In genomic region chr9:128361981-128362646, GRCh38 we compare ENCODE assay signal across 8 cellular contexts. TPM values are rescaled to one million over a fixed set of nuclear protein-coding genes. Genes with fewer than 3 reads are reported as not detected.
DNase-seq lines count a peak whose midpoint lies in the region; ATAC-seq and TF ChIP-seq lines count a peak whose summit lies in the region.

No MANE protein-coding gene starts in this region.

- H3K27me3 Mint-ChIP-seq in T-cell, result no peaks in the 10 kb centered on the region

- H3K4me3 ChIP-seq in HAP-1 (no peak overlapping the region), left ventricle myocardium inferior (peak overlapping the region; percentile 68), psoas muscle (peak overlapping the region; percentile 62), uterus (peak overlapping the region; percentile 16 to 24)

- H3K36me3 Mint-ChIP-seq in T-cell, result no peaks in the 10 kb centered on the region

- POLR2A ChIA-PET in T-cell (lab: Charles Lee), result interaction anchor here in 1 of 2 donors (0.6 kb wide), 1 partner anchor 602 kb away, joined by 6 read pairs; no protein-coding TSS in a partner anchor

- no peak for TF ChIP-seq POLR2A in uterus (IDR thresholded peaks at IDR 0.05)

- H3K4me1 ChIP-seq in HAP-1, result peaks cover 23% of the 10 kb centered on the region
- H3K4me1 ChIP-seq in left ventricle myocardium inferior, result peaks cover 31% of the 10 kb centered on the region
- peaks cover 22% of the 10 kb centered on the region for H3K4me1 ChIP-seq in psoas muscle
- peaks cover 0 to 7% of the 10 kb centered on the region in 2 donors for H3K4me1 ChIP-seq in uterus

- peak; percentile 92 for DNase-seq in DMS53 (lab: John Stamatoyannopoulos, UW)
- DNase-seq in HAP-1 (ENCODE audit: low spot score in 2 of 2), result peak; percentile 83 to 91
- DNase-seq in NCI-H1105 treated with DMSO at 0.1 percent for 48 hours (lab: John Stamatoyannopoulos, UW), result peak; percentile 71
- DNase-seq in T-cell, result peak; percentile 7 to 69 (median 53)
- peak; percentile 50 to 94 (median 82) for DNase-seq in amygdala (lab: John Stamatoyannopoulos, UW)
- peak; percentile 79 for DNase-seq in left ventricle myocardium inferior
- peak; percentile 79 to 90 for DNase-seq in psoas muscle
- DNase-seq in uterus, result peak; percentile 85 to 87

- H3K9me3 ChIP-seq in HAP-1 (no peaks in the 10 kb centered on the region), left ventricle myocardium inferior (replicated peaks) (no peaks in the 10 kb centered on the region), psoas muscle (no peaks in the 10 kb centered on the region), uterus (no peaks in the 10 kb centered on the region)

- peak overlapping the region; percentile 71 to 77 (median 75) for H3K4me3 Mint-ChIP-seq in T-cell

- no peaks in the 10 kb centered on the region for H3K27me3 ChIP-seq in HAP-1 (ENCODE audit: low read depth)
- H3K27me3 ChIP-seq in left ventricle myocardium inferior (ENCODE audit: low read depth), result no peaks in the 10 kb centered on the region
- H3K27me3 ChIP-seq in psoas muscle (ENCODE audit: insufficient read depth in 3 of 3, low read length in 2 of 3), result peaks cover 0 to 8% (median 3%) of the 10 kb centered on the region in 3 donors
- H3K27me3 ChIP-seq in uterus, result no peaks in the 10 kb centered on the region

- peak; percentile 96 for TF ChIP-seq CTCF in left ventricle myocardium inferior (IDR thresholded peaks at IDR 0.05; ENCODE audit: borderline replicate concordance)
- TF ChIP-seq CTCF in psoas muscle (IDR thresholded peaks at IDR 0.05), result peak; percentile 87
- TF ChIP-seq CTCF in uterus (IDR thresholded peaks at IDR 0.05), result peak; percentile 76 to 95 (median 90)

- peak overlapping the region; percentile 61 to 72 for H3K27ac Mint-ChIP-seq in T-cell

- ATAC-seq in T-cell (replicated peaks in 1 of 4) (peak; percentile 86 to 90 (median 88)), psoas muscle (peak; percentile 92 to 96 (median 94))

- CTCF ChIA-PET in T-cell (lab: Charles Lee), result interaction anchor here in 1 of 2 donors (0.5 to 1.9 kb wide), 3 partner anchors 9 to 808 kb away, joined by 3 to 14 read pairs (median 3); partner anchors contain the start of gene URM1

- intact Hi-C loops in left ventricle myocardium inferior (cut with micrococcal nuclease) (loop anchor here (5.0 kb wide), 1 partner anchor 40 kb away; no protein-coding TSS in a partner anchor), psoas muscle (cut with DNase I) (loop anchor here (1.0 to 5.0 kb wide), 2 partner anchors 50 kb away; no protein-coding TSS in a partner anchor), uterus (cut with DNase I; ENCODE audit: low total_unique reads) (no loop called here)

- H3K36me3 ChIP-seq in HAP-1 (replicated peaks), result peaks cover 5% of the 10 kb centered on the region
- H3K36me3 ChIP-seq in left ventricle myocardium inferior, result peaks cover 4% of the 10 kb centered on the region
- peaks cover 0 to 28% of the 10 kb centered on the region in 2 donors for H3K36me3 ChIP-seq in psoas muscle (ENCODE audit: insufficient read depth in 1 of 2, low read depth in 1 of 2)
- H3K36me3 ChIP-seq in uterus, result no peaks in the 10 kb centered on the region

- H3K27ac ChIP-seq in left ventricle myocardium inferior (replicated peaks) (peak overlapping the region; percentile 86), psoas muscle (peak overlapping the region; percentile 24), uterus (peak overlapping the region; percentile 46 to 77)

- in situ Hi-C loops in HAP-1 (cut with MboI; ENCODE audit: low sequenced_read_pairs), result loop anchor here (5.0 kb wide), 1 partner anchor 50 kb away; no protein-coding TSS in a partner anchor

- peaks cover 8 to 16% (median 14%) of the 10 kb centered on the region in 3 donors for H3K4me1 Mint-ChIP-seq in T-cell

- no peaks in the 10 kb centered on the region for H3K9me3 Mint-ChIP-seq in T-cell

- 4 to 8% (median 6%) methylated on average over 20 of the region's 20 CpGs for WGBS in psoas muscle, 3 donors

RNA-seq across cellular contexts. Expression of gene URM1, which starts 9.1 kb away (rescaled TPM):
- total RNA-seq in T-cell (10 to 100 TPM; 38.7 to 55.8 (median 52.5) TPM), left ventricle myocardium inferior (57.0 TPM), psoas muscle (10 to 100 TPM; 34.5 to 58.7 (median 52.3) TPM), uterus (10 to 100 TPM in 3 of 4 donors, 1 to 10 TPM in 1; 6.7 to 32.0 (median 22.4) TPM)
- polyA plus RNA-seq in psoas muscle, result 100 to 1,000 TPM in 1 of 3 donors, 10 to 100 TPM in 2; 57.9 to 111 (median 88.1) TPM

RNA-seq across cellular contexts. Expression of gene SLC27A4, which starts 21.8 kb away (rescaled TPM):
- total RNA-seq in T-cell (10 to 100 TPM in 3 of 5 donors, 1 to 10 TPM in 2; 7.3 to 18.4 (median 17.5) TPM), left ventricle myocardium inferior (18.8 TPM), psoas muscle (10 to 100 TPM; 10.4 to 26.2 (median 17.9) TPM), uterus (10 to 100 TPM in 2 of 4 donors, 1 to 10 TPM in 2; 4.6 to 22.7 (median 9.5) TPM)
- 10 to 100 TPM; 24.7 to 61.5 (median 40.1) TPM for polyA plus RNA-seq in psoas muscle

RNA-seq across cellular contexts. Expression of gene COQ4, which starts 39.5 kb away (rescaled TPM):
- total RNA-seq in T-cell (10 to 100 TPM; 32.2 to 60.0 (median 54.5) TPM), left ventricle myocardium inferior (32.0 TPM), psoas muscle (10 to 100 TPM; 20.0 to 26.8 (median 23.1) TPM), uterus (10 to 100 TPM in 3 of 4 donors, 1 to 10 TPM in 1; 3.2 to 37.9 (median 29.6) TPM)
- polyA plus RNA-seq in psoas muscle, result 10 to 100 TPM; 32.3 to 60.9 (median 45.9) TPM

RNA-seq across cellular contexts. Expression of gene TRUB2, which starts 39.9 kb away (rescaled TPM):
- 10 to 100 TPM; 12.4 to 22.9 (median 21.9) TPM for total RNA-seq in T-cell
- total RNA-seq in left ventricle myocardium inferior, result 43.7 TPM
- 10 to 100 TPM; 22.2 to 38.4 (median 32.9) TPM for total RNA-seq in psoas muscle
- polyA plus RNA-seq in psoas muscle, result 10 to 100 TPM; 20.6 to 31.8 (median 21.0) TPM
- total RNA-seq in uterus, result 10 to 100 TPM in 2 of 4 donors, 1 to 10 TPM in 1, under 1 TPM in 1; 0.29 to 14.0 (median 9.7) TPM

RNA-seq across cellular contexts. Expression of gene CERCAM, which starts 58.5 kb away (rescaled TPM):
- 1 to 10 TPM in 4 of 5 donors, under 1 TPM in 1; 0.30 to 1.9 (median 1.3) TPM for total RNA-seq in T-cell
- 8.5 TPM for total RNA-seq in left ventricle myocardium inferior
- total RNA-seq in psoas muscle, result 1 to 10 TPM; 2.2 to 6.5 (median 4.0) TPM
- 1 to 10 TPM; 1.7 to 2.5 (median 2.3) TPM for polyA plus RNA-seq in psoas muscle
- total RNA-seq in uterus, result 10 to 100 TPM; 25.1 to 70.7 (median 39.8) TPM

Comparison
In these comparisons a context has a peak if more than half of its experiments do, and no peak if none do; other contexts are left out.
1. H3K27ac ChIP-seq: peak in every context shown above with its lines; median percentile 86 in left ventricle myocardium inferior; 62 in uterus; 24 in psoas muscle.